1 cellular context compared by ENCODE assay signal in the genomic region with DNA sequence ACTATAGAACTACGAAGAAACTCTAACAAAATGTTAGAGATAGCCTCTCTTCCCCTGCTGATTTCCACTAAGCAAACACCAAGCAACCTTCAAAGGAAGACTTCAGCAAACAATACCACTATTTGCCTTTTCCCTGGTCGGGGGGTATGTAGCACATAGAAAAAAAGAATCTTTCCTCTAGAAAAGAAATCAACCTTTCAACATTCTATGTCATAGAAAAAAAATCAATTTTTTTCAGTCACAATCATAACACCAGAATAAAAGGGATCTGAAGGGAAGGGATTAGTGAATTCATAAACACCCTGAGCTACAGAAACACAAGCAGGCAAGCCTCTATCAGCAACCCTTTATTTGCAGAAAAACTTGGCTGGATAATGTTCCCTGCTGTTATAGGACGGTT.
TF ChIP-seq lines count a peak whose summit lies in the region.

No MANE protein-coding gene starts in this region.

TF ChIP-seq in HepG2, 621 proteins besides CTCF, POLR2A, EP300 and RAD21 (continued from another document and continues in another):
- TF ChIP-seq REPIN1 (CRISPR knock-in tag; IDR thresholded peaks at IDR 0.05; ENCODE audit: borderline replicate concordance, low read depth): no peak
- no peak; the same call in 1 of the 2 replicates for TF ChIP-seq KDM3A (CRISPR knock-in tag; IDR thresholded peaks at IDR 0.05; ENCODE audit: low read depth)
- 0 out of 2 replicates have a peak, but pooled peaks have one; percentile 41 for TF ChIP-seq HMGXB3 (CRISPR knock-in tag; IDR thresholded peaks at IDR 0.05; ENCODE audit: borderline replicate concordance)
- TF ChIP-seq FOXP1 (IDR thresholded peaks at IDR 0.05): no peak
- peak; percentile 75; the same call in 1 of the 2 replicates for TF ChIP-seq FOXP1 (CRISPR knock-in tag; IDR thresholded peaks at IDR 0.05)
- TF ChIP-seq TBX3 (IDR thresholded peaks at IDR 0.05; ENCODE audit: borderline replicate concordance): peak; percentile 50; the same call in 1 of the 2 replicates
- TF ChIP-seq NR1H2 (CRISPR knock-in tag; IDR thresholded peaks at IDR 0.05; ENCODE audit: borderline replicate concordance, low read depth): no peak
- TF ChIP-seq ZNF143 (CRISPR knock-in tag; IDR thresholded peaks at IDR 0.05): no peak
- peak; percentile 63; the same call in 1 of the 2 replicates for TF ChIP-seq KMT2A (CRISPR knock-in tag; IDR thresholded peaks at IDR 0.05)
- TF ChIP-seq HMG20A (CRISPR knock-in tag; IDR thresholded peaks at IDR 0.05; ENCODE audit: borderline replicate concordance): peak; percentile 93; the same call in 1 of the 2 replicates
- TF ChIP-seq HNRNPLL (IDR thresholded peaks at IDR 0.05; ENCODE audit: low read depth, low read length, poor library complexity, severe bottlenecking): no peak
- no peak for TF ChIP-seq CHD4 (IDR thresholded peaks at IDR 0.05; ENCODE audit: borderline replicate concordance, low read length)
- peak; percentile 80; the same call in 1 of the 2 replicates for TF ChIP-seq PITX1 (CRISPR knock-in tag; IDR thresholded peaks at IDR 0.05)
- TF ChIP-seq ZNF414 (CRISPR knock-in tag; IDR thresholded peaks at IDR 0.05): 0 out of 2 replicates have a peak, but pooled peaks have one; percentile 25
- peak; percentile 79 for TF ChIP-seq SOX13 (IDR thresholded peaks at IDR 0.05)
- TF ChIP-seq SOX13 (CRISPR knock-in tag; conservative IDR thresholded peaks at IDR 0.05 in 1 of 2, IDR thresholded peaks at IDR 0.05 in 1 of 2): peak in 1 of 2 experiments; percentile 92; a peak in 2 of 4 replicates
- TF ChIP-seq ZNF317 (CRISPR knock-in tag; IDR thresholded peaks at IDR 0.05): no peak; the same call in 1 of the 2 replicates
- peak; percentile 50; the same call in 1 of the 2 replicates for TF ChIP-seq ZFP1 (CRISPR knock-in tag; IDR thresholded peaks at IDR 0.05)
- TF ChIP-seq NFIC (IDR thresholded peaks at IDR 0.05; ENCODE audit: low read length): peak; percentile 86; the same call in 1 of the 2 replicates
- TF ChIP-seq NR2F2 (IDR thresholded peaks at IDR 0.05; ENCODE audit: borderline replicate concordance, low read depth): peak; percentile 55; the same call in 1 of the 2 replicates
- TF ChIP-seq NR2F6 (IDR thresholded peaks at IDR 0.05): peak; percentile 49; the same call in 1 of the 2 replicates
- 0 out of 2 replicates have a peak, but pooled peaks have one; percentile 44 for TF ChIP-seq NR2F6 (CRISPR knock-in tag; IDR thresholded peaks at IDR 0.05)
- 0 out of 2 replicates have a peak, but pooled peaks have one; percentile 52 for TF ChIP-seq KDM4B (CRISPR knock-in tag; IDR thresholded peaks at IDR 0.05)
- TF ChIP-seq KAT8 (CRISPR knock-in tag; IDR thresholded peaks at IDR 0.05): peak; percentile 39
- TF ChIP-seq KLF16 (CRISPR knock-in tag; IDR thresholded peaks at IDR 0.05): peak in 1 of 2 experiments; percentile 48; a peak in 1 of 4 replicates
- TF ChIP-seq, protein P1, sequence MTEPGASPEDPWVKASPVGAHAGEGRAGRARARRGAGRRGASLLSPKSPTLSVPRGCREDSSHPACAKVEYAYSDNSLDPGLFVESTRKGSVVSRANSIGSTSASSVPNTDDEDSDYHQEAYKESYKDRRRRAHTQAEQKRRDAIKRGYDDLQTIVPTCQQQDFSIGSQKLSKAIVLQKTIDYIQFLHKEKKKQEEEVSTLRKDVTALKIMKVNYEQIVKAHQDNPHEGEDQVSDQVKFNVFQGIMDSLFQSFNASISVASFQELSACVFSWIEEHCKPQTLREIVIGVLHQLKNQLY (CRISPR knock-in tag; IDR thresholded peaks at IDR 0.05): peak; percentile 58
- TF ChIP-seq ZBTB10 (CRISPR knock-in tag; IDR thresholded peaks at IDR 0.05; ENCODE audit: borderline replicate concordance): no peak; the same call in 1 of the 2 replicates
- peak; percentile 18 for TF ChIP-seq STAG1 (CRISPR knock-in tag; IDR thresholded peaks at IDR 0.05)
- 0 out of 2 replicates have a peak, but pooled peaks have one; percentile 28 for TF ChIP-seq ERF (CRISPR knock-in tag; IDR thresholded peaks at IDR 0.05)
- TF ChIP-seq ZNF503 (CRISPR knock-in tag; IDR thresholded peaks at IDR 0.05): peak; percentile 59; the same call in 1 of the 2 replicates
- TF ChIP-seq, protein P2, sequence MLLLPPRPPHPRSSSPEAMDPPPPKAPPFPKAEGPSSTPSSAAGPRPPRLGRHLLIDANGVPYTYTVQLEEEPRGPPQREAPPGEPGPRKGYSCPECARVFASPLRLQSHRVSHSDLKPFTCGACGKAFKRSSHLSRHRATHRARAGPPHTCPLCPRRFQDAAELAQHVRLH (CRISPR knock-in tag; IDR thresholded peaks at IDR 0.05; ENCODE audit: borderline replicate concordance, low read depth): peak; percentile 27; the same call in 1 of the 2 replicates
- TF ChIP-seq PPARG (CRISPR knock-in tag; conservative IDR thresholded peaks at IDR 0.05): peak; percentile 54; the same call in 1 of the 2 replicates
- no peak for TF ChIP-seq ZBTB1 (CRISPR knock-in tag; IDR thresholded peaks at IDR 0.05; ENCODE audit: borderline replicate concordance)
- TF ChIP-seq TFAP4 (IDR thresholded peaks at IDR 0.05; ENCODE audit: borderline replicate concordance, low read depth): peak; percentile 71
- TF ChIP-seq ZNF784 (CRISPR knock-in tag; IDR thresholded peaks at IDR 0.05; ENCODE audit: borderline replicate concordance): peak; percentile 68; the same call in 1 of the 2 replicates
- TF ChIP-seq, protein P3, sequence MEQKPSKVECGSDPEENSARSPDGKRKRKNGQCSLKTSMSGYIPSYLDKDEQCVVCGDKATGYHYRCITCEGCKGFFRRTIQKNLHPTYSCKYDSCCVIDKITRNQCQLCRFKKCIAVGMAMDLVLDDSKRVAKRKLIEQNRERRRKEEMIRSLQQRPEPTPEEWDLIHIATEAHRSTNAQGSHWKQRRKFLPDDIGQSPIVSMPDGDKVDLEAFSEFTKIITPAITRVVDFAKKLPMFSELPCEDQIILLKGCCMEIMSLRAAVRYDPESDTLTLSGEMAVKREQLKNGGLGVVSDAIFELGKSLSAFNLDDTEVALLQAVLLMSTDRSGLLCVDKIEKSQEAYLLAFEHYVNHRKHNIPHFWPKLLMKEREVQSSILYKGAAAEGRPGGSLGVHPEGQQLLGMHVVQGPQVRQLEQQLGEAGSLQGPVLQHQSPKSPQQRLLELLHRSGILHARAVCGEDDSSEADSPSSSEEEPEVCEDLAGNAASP (CRISPR knock-in tag; IDR thresholded peaks at IDR 0.05; ENCODE audit: borderline replicate concordance): peak; percentile 76
- peak; percentile 92 for TF ChIP-seq ISL2 (CRISPR knock-in tag; IDR thresholded peaks at IDR 0.05)
- no peak for TF ChIP-seq CBX1 (IDR thresholded peaks at IDR 0.05; ENCODE audit: low read depth)
- peak; percentile 92 for TF ChIP-seq TCF7 (IDR thresholded peaks at IDR 0.05; ENCODE audit: low read depth)
- TF ChIP-seq, protein P4, sequence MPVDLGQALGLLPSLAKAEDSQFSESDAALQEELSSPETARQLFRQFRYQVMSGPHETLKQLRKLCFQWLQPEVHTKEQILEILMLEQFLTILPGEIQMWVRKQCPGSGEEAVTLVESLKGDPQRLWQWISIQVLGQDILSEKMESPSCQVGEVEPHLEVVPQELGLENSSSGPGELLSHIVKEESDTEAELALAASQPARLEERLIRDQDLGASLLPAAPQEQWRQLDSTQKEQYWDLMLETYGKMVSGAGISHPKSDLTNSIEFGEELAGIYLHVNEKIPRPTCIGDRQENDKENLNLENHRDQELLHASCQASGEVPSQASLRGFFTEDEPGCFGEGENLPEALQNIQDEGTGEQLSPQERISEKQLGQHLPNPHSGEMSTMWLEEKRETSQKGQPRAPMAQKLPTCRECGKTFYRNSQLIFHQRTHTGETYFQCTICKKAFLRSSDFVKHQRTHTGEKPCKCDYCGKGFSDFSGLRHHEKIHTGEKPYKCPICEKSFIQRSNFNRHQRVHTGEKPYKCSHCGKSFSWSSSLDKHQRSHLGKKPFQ (CRISPR knock-in tag; IDR thresholded peaks at IDR 0.05; ENCODE audit: insufficient replicate concordance): peak; percentile 12
- TF ChIP-seq NR2F1 (CRISPR knock-in tag; IDR thresholded peaks at IDR 0.05): 0 out of 4 replicates have a peak, but pooled peaks of 1 of the 2 experiments have one; percentile 35
- TF ChIP-seq MIXL1 (CRISPR knock-in tag; IDR thresholded peaks at IDR 0.05): peak; percentile 41; the same call in 1 of the 2 replicates
- TF ChIP-seq MED1 (CRISPR knock-in tag; IDR thresholded peaks at IDR 0.05): peak; percentile 87
- TF ChIP-seq KDM1A (CRISPR knock-in tag; IDR thresholded peaks at IDR 0.05): 0 out of 2 replicates have a peak, but pooled peaks have one; percentile 15
